In the genomic region with DNA sequence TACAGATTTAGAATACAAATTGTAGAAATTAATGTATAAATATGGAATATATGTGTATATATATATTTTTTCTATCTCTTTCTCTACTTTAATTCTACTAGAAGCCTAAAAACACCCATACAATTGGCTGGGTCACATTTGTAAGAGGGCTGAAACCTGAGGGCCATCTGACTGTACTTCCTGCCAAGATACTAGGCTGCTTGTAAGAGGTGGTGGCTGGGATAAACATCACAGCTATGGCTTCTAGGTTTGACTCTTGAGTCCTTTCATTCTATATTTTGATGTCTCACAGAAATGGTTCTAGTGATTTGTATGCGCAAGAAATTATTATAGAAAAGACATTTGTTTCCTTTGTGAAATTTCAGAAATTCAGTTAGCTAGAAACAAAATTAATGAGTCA, we compare ENCODE assay signal across 19 cellular contexts.
DNase-seq lines count a peak whose midpoint lies in the region; ATAC-seq and TF ChIP-seq lines count a peak whose summit lies in the region.
"Had no signal": no experiment of that assay in that cellular context is flagged by ENCODE, and none has a peak within 500 bp of the region (broad histone marks: within the 10 kb centered on the region; RNA-seq: fewer than 3 reads in every experiment).

No MANE protein-coding gene starts in this region.

- H4K20me1 ChIP-seq in IMR-90 (ENCODE audit: insufficient read depth, low read length) = no peaks in the 10 kb centered on the region

- no peak overlapping the region for H2AK9ac ChIP-seq in IMR-90 (replicated peaks; ENCODE audit: low read depth, low read length, poor library complexity)

- dilution Hi-C loops in IMR-90 (cut with HindIII; ENCODE audit: low sequenced_read_pairs, unreplicated experiment) = no loop called here

- H3K56ac ChIP-seq in IMR-90 (ENCODE audit: extremely low read depth, insufficient read depth, low read length) = no peak overlapping the region

- no peak overlapping the region for H2BK5ac ChIP-seq in IMR-90 (ENCODE audit: low read depth, low read length, poor library complexity, severe bottlenecking)

- H3K14ac ChIP-seq in IMR-90 (replicated peaks; ENCODE audit: low read depth, low read length) = no peak overlapping the region

- H3K4me3 ChIP-seq in IMR-90 (ENCODE audit: insufficient read depth, low read depth, low read length) = no peak overlapping the region
- H3K4me3 ChIP-seq: GM12878 had no signal

- no peaks in the 10 kb centered on the region for H3K27me3 Mint-ChIP-seq in activated T-cell treated with anti-CD3 and anti-CD28 coated beads, Interleukin-2, amount 50 U/mL, for 72 hours (ENCODE audit: low read depth)
- no peaks in the 10 kb centered on the region for H3K27me3 Mint-ChIP-seq in chondrocyte (ENCODE audit: low read depth)

- H4K91ac ChIP-seq in IMR-90 (ENCODE audit: insufficient read depth, low read depth, low read length) = no peak overlapping the region

- peak; percentile 10 to 12 for DNase-seq in activated T-cell treated with anti-CD3 and anti-CD28 coated beads, Interleukin-2, amount 50 U/mL, for 72 hours
- DNase-seq in activated T-cell treated with anti-CD3 and anti-CD28 coated beads, Interleukin-2, amount 50 U/mL, for 1 hour = no peak
- DNase-seq in IMR-90 (peak; percentile 4), NCI-H524 treated with DMSO at 0.1 percent for 48 hours (lab: John Stamatoyannopoulos, UW) (peak; percentile 59), SHP77 (lab: John Stamatoyannopoulos, UW) (no peak), chondrocyte (ENCODE audit: low spot score) (no peak)
- DNase-seq: BE2C, DMS79 treated with DMSO at 0.1 percent for 48 hours, H7, Kasumi-1, NCI-H1417, NCI-H2081 treated with DMSO at 0.1 percent for 48 hours, NCI-H2227 treated with DMSO at 0.1 percent for 48 hours, NCI-H526 treated with DMSO at 0.1 percent for 48 hours, SIG-M5, SK-N-SH had no signal

- no peak for TF ChIP-seq RAD21 in IMR-90 (IDR thresholded peaks at IDR 0.05; ENCODE audit: low read length)

- no peak overlapping the region for H3K4me2 ChIP-seq in IMR-90 (ENCODE audit: low read depth, low read length)
- H3K4me2 ChIP-seq: SK-N-SH had no signal

- intact Hi-C loops in IMR-90 (cut with micrococcal nuclease) = no loop called here

- no peak overlapping the region for H3K4me3 Mint-ChIP-seq in activated T-cell treated with anti-CD3 and anti-CD28 coated beads, Interleukin-2, amount 50 U/mL, for 72 hours
- no peak overlapping the region for H3K4me3 Mint-ChIP-seq in chondrocyte (ENCODE audit: unreplicated experiment)

- BruUV-seq in IMR-90 (replicated peaks; lab: Mats Ljungman, UMichigan) = no TSS peak

- no peak for TF ChIP-seq POLR2A in IMR-90 (IDR thresholded peaks at IDR 0.05; ENCODE audit: low read depth, low read length)

- TF ChIP-seq CTCF in IMR-90 (conservative IDR thresholded peaks at IDR 0.05; ENCODE audit: low read depth, low read length) (no peak), chondrocyte (IDR thresholded peaks at IDR 0.05) (no peak)

- H2AK5ac ChIP-seq in IMR-90 (ENCODE audit: low read depth, low read length) = no peak overlapping the region

- peak; percentile 70 to 74 for ATAC-seq in activated T-cell treated with anti-CD3 and anti-CD28 coated beads, Interleukin-2, amount 50 U/mL, for 72 hours (replicated peaks in 1 of 2)
- ATAC-seq in IMR-90 (ENCODE audit: low read depth) (no peak), HG02571 (IDR thresholded peaks at IDR 0.05; ENCODE audit: unreplicated experiment) (no peak)
- ATAC-seq: GM12878 had no signal

- no peaks in the 10 kb centered on the region for H3K36me3 ChIP-seq in IMR-90 (ENCODE audit: control insufficient read depth, insufficient read depth, low read length)
- H3K36me3 ChIP-seq: BE2C had no signal

- H2BK20ac ChIP-seq in IMR-90 (ENCODE audit: low read depth, low read length) = no peak overlapping the region

- no peak overlapping the region for H3K9ac ChIP-seq in IMR-90 (ENCODE audit: low read depth, low read length)
- H3K9ac ChIP-seq: SK-N-SH had no signal

- no peaks in the 10 kb centered on the region for H3K79me1 ChIP-seq in IMR-90 (ENCODE audit: low read depth in 1 of 2, low read length in 2 of 2)

- H3K36me3 Mint-ChIP-seq in activated T-cell treated with anti-CD3 and anti-CD28 coated beads, Interleukin-2, amount 50 U/mL, for 72 hours (ENCODE audit: insufficient read depth in 2 of 2) = no peaks in the 10 kb centered on the region
- no peaks in the 10 kb centered on the region for H3K36me3 Mint-ChIP-seq in chondrocyte (ENCODE audit: low read depth)

- no peak overlapping the region for H3K4ac ChIP-seq in IMR-90 (ENCODE audit: low read depth, low read length)

- no peak overlapping the region for H2BK120ac ChIP-seq in IMR-90 (ENCODE audit: low read depth, low read length)

- POLR2A ChIA-PET in IMR-90 (lab: Charles Lee; ENCODE audit: unreplicated experiment) = no interaction called here

- no peaks in the 10 kb centered on the region for H3K4me1 ChIP-seq in IMR-90 (ENCODE audit: control insufficient read depth, insufficient read depth, low read length)
- H3K4me1 ChIP-seq: BE2C had no signal

- no peak overlapping the region for H2BK15ac ChIP-seq in IMR-90 (ENCODE audit: low read depth, low read length)

- H3K27ac ChIP-seq in IMR-90 (ENCODE audit: insufficient read depth, low read length) = no peak overlapping the region
- H3K27ac ChIP-seq: RWPE1 had no signal

- no peaks in the 10 kb centered on the region for H3K9me1 ChIP-seq in IMR-90 (ENCODE audit: insufficient read depth, low read length)

- no CpG with 5 or more reads among the region's 1 CpG for WGBS in IMR-90 (ENCODE audit: extremely low coverage in 2 of 2, insufficient read length in 1 of 2), 2 experiments

- CTCF ChIA-PET in IMR-90 (lab: Yijun Ruan, JAX) = no interaction called here

- no peaks in the 10 kb centered on the region for H3K9me3 ChIP-seq in IMR-90 (ENCODE audit: control insufficient read depth, insufficient read depth, low read length)
- H3K9me3 ChIP-seq: BE2C, SK-N-SH had no signal

- no peak overlapping the region for H4K5ac ChIP-seq in IMR-90 (ENCODE audit: low read depth, low read length)

- H3K18ac ChIP-seq in IMR-90 (ENCODE audit: low read depth, low read length) = no peak overlapping the region

- H2AFZ ChIP-seq in IMR-90 (replicated peaks; ENCODE audit: low read length, poor library complexity) = no peak overlapping the region

- H4K8ac ChIP-seq in IMR-90 (ENCODE audit: low read depth in 2 of 2, low read length in 2 of 2) = no peak overlapping the region

- H3K4me1 Mint-ChIP-seq in activated T-cell treated with anti-CD3 and anti-CD28 coated beads, Interleukin-2, amount 50 U/mL, for 72 hours (ENCODE audit: low read depth) = peaks cover 18% of the 10 kb centered on the region
- peaks cover 10% of the 10 kb centered on the region for H3K4me1 Mint-ChIP-seq in chondrocyte (ENCODE audit: low read depth)

- no peaks in the 10 kb centered on the region for H3K27me3 ChIP-seq in IMR-90 (ENCODE audit: control insufficient read depth, insufficient read depth, low read length)
- H3K27me3 ChIP-seq: BE2C had no signal

- no peaks in the 10 kb centered on the region for H3K9me3 Mint-ChIP-seq in activated T-cell treated with anti-CD3 and anti-CD28 coated beads, Interleukin-2, amount 50 U/mL, for 72 hours
- no peaks in the 10 kb centered on the region for H3K9me3 Mint-ChIP-seq in chondrocyte (ENCODE audit: low read depth)

- in situ Hi-C loops in IMR-90 (cut with MboI; ENCODE audit: low sequenced_read_pairs) = no loop called here

- H3K23ac ChIP-seq in IMR-90 (ENCODE audit: low read depth, low read length) = no peak overlapping the region

- H3K27ac Mint-ChIP-seq in activated T-cell treated with anti-CD3 and anti-CD28 coated beads, Interleukin-2, amount 50 U/mL, for 72 hours = no peak overlapping the region
- H3K27ac Mint-ChIP-seq in chondrocyte (ENCODE audit: unreplicated experiment) = no peak overlapping the region

TF ChIP-seq in IMR-90, 13 proteins besides CTCF, POLR2A, EP300 and RAD21:
- TF ChIP-seq CEBPB (IDR thresholded peaks at IDR 0.05; ENCODE audit: low read depth, low read length) (no peak), MAFK (IDR thresholded peaks at IDR 0.05; ENCODE audit: low read depth, low read length) (no peak), SMC3 (IDR thresholded peaks at IDR 0.05; ENCODE audit: low read depth, low read length) (no peak), RFX5 (IDR thresholded peaks at IDR 0.05; ENCODE audit: low read depth, low read length) (no peak), USF2 (IDR thresholded peaks at IDR 0.05; ENCODE audit: low read depth, low read length) (no peak), NFE2L2 (IDR thresholded peaks at IDR 0.05; ENCODE audit: low read depth, low read length) (no peak)

Comparison
In these comparisons a context has a peak if more than half of its experiments do, and no peak if none do; other contexts are left out.
1. DNase-seq: peak in activated T-cell treated with anti-CD3 and anti-CD28 coated beads, Interleukin-2, amount 50 U/mL, for 72 hours (2 of 2), IMR-90 (single experiment) and NCI-H524 treated with DMSO at 0.1 percent for 48 hours (single experiment); none in activated T-cell treated with anti-CD3 and anti-CD28 coated beads, Interleukin-2, amount 50 U/mL, for 1 hour (single experiment), SHP77 (0 of 2) and chondrocyte (single experiment).
2. ATAC-seq: peak in activated T-cell treated with anti-CD3 and anti-CD28 coated beads, Interleukin-2, amount 50 U/mL, for 72 hours (2 of 2); none in IMR-90 (single experiment) and HG02571 (single experiment).